In the genomic region with DNA sequence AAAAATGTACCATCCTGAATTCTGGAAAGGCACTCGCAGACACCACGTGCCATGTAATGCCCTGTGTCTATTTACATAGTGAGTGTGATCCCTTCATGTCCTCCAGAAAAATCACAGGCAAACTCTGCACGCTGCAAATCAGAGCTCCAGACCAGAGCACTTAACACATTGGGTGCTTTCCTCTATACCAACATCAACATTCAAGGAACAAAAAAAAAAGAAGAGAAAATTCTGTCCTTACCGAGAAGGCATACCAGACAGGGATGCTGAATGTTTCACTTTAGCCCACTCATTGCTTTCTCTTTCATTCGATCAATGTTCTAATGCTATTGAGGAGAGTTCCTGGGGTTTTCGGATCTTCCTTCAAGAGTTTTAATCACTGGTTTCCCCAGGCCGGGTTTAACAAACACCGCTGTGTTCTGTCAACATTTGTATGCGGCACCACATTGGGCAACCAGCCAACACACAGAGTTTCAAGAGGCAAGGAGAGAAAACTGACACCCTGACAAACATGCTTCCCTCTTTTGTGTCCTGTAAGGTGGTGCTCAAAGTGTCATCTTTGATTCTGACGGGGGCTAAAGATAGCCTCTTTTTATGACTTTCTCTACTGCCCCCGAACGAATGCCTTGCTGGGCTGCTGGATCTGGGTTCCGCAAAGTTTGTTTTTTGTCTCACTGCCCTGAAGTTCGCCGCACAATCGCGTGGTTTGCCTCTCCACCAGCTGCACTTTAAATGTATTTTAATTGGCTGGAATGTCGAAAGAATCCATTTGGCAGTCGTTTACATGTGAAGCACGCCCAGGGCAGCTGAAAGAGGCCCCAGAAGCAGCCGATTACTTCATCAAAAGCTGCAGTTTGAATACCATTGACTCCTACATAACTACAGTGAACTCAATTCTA, we compare ENCODE assay signal across 10 cellular contexts.
DNase-seq lines count a peak whose midpoint lies in the region; ATAC-seq, FAIRE-seq and TF ChIP-seq lines count a peak whose summit lies in the region.
"Had no signal": no experiment of that assay in that cellular context is flagged by ENCODE, and none has a peak within 500 bp of the region (broad histone marks: within the 10 kb centered on the region; RNA-seq: fewer than 3 reads in every experiment).

No MANE protein-coding gene starts in this region.

- no peak for ATAC-seq in HG03025 (IDR thresholded peaks at IDR 0.05; ENCODE audit: low FRiP score, unreplicated experiment)

- H3K27ac Mint-ChIP-seq in astrocyte (ENCODE audit: unreplicated experiment), result peak overlapping the region; percentile 98
- H3K27ac Mint-ChIP-seq: B cell; T-helper 1 cell treated with Interleukin-12 subunit alpha and Interleukin-12 subunit beta and Interleukin-4 antibody, amounts not matched to agents 30 μg/mL and 1 μg/mL, for 36 hours had no signal

- H3K9ac ChIP-seq in astrocyte (ENCODE audit: low read length), result peak overlapping the region; percentile 81

- H3K36me3 ChIP-seq in astrocyte (ENCODE audit: insufficient read depth, low read length) (no peaks in the 10 kb centered on the region), sigmoid colon (no peaks in the 10 kb centered on the region)

- H4K20me1 ChIP-seq in astrocyte (ENCODE audit: insufficient read depth, low read length), result no peaks in the 10 kb centered on the region

- peak; percentile 76 for FAIRE-seq in astrocyte (lab: Jason Lieb, UNC)
- no peak for FAIRE-seq in D721Med (lab: Jason Lieb, UNC)

- no peak for TF ChIP-seq EP300 in sigmoid colon (IDR thresholded peaks at IDR 0.05)

- WGBS in sigmoid colon, 2 donors, result 2 to 11% methylated on average over 21 of the region's 21 CpGs

- TF ChIP-seq CTCF in astrocyte (IDR thresholded peaks at IDR 0.05; ENCODE audit: insufficient read depth, low read depth, low read length) (no peak), sigmoid colon (IDR thresholded peaks at IDR 0.05) (no peak), D721Med (IDR thresholded peaks at IDR 0.05; ENCODE audit: insufficient read depth, missing control alignments) (no peak)

- no peaks in the 10 kb centered on the region for H3K9me3 Mint-ChIP-seq in astrocyte (ENCODE audit: unreplicated experiment)

- H3K4me1 ChIP-seq in astrocyte (ENCODE audit: insufficient read depth, low read length) (peaks cover 42% of the 10 kb centered on the region), sigmoid colon (peaks cover 0 to 26% (median 21%) of the 10 kb centered on the region in 4 donors)

- no peaks in the 10 kb centered on the region for H3K36me3 Mint-ChIP-seq in astrocyte (ENCODE audit: low read depth, unreplicated experiment)

- H3K4me1 Mint-ChIP-seq in astrocyte (ENCODE audit: low read depth, unreplicated experiment), result peaks cover 32% of the 10 kb centered on the region
- H3K4me1 Mint-ChIP-seq: B cell had no signal

- H3K27ac ChIP-seq in astrocyte (ENCODE audit: low read depth, low read length) (peak overlapping the region; percentile 80), sigmoid colon (peak overlapping the region in 2 of 4 donors; percentile 38 to 50)

- H3K4me3 Mint-ChIP-seq in astrocyte (ENCODE audit: unreplicated experiment), result peak overlapping the region; percentile 80
- H3K4me3 Mint-ChIP-seq: B cell; T-helper 1 cell treated with Interleukin-12 subunit alpha and Interleukin-12 subunit beta and Interleukin-4 antibody, amounts not matched to agents 30 μg/mL and 1 μg/mL, for 36 hours had no signal

- peak overlapping the region; percentile 89 for H3K4me2 ChIP-seq in astrocyte (ENCODE audit: low read length)

- DNase-seq in NCI-H1436 (lab: John Stamatoyannopoulos, UW) (peak; percentile 6), NCI-H1436 treated with DMSO at 0.1 percent for 48 hours (lab: John Stamatoyannopoulos, UW) (no peak), astrocyte (ENCODE audit: low read depth) (peak; percentile 87), sigmoid colon (peak; percentile 65), D721Med (ENCODE audit: insufficient read length, low spot score) (no peak), germinal center (ENCODE audit: low spot score) (no peak)

- no peaks in the 10 kb centered on the region for H3K79me2 ChIP-seq in astrocyte (ENCODE audit: insufficient read depth, low read length)

- H3K27me3 ChIP-seq in astrocyte (ENCODE audit: insufficient read depth, low read length) (no peaks in the 10 kb centered on the region), sigmoid colon (no peaks in the 10 kb centered on the region)

- H3K27me3 Mint-ChIP-seq in astrocyte (ENCODE audit: low read depth, unreplicated experiment), result no peaks in the 10 kb centered on the region

- H3K9me3 ChIP-seq in astrocyte (ENCODE audit: insufficient read depth, low read depth, low read length) (no peaks in the 10 kb centered on the region), iPS-18c (ENCODE audit: control insufficient read depth, insufficient read depth, low read length) (no peaks in the 10 kb centered on the region), sigmoid colon (no peaks in the 10 kb centered on the region)

- peak overlapping the region; percentile 63 for H3K4me3 ChIP-seq in astrocyte (ENCODE audit: insufficient read depth, low read depth, low read length)
- peak overlapping the region; percentile 34 for H3K4me3 ChIP-seq in iPS-18c (ENCODE audit: insufficient read depth, low read depth, low read length)
- H3K4me3 ChIP-seq in sigmoid colon, result peak overlapping the region in 3 of 4 donors; percentile 23 to 34 (median 33)

- no peak for TF ChIP-seq POLR2A in sigmoid colon (IDR thresholded peaks at IDR 0.05)

- intact Hi-C loops in sigmoid colon (cut with DNase I), result loop anchor here (10.0 kb wide), 1 partner anchor 90 kb away; no protein-coding TSS in a partner anchor

- H2AFZ ChIP-seq in astrocyte (ENCODE audit: low read depth, low read length), result peak overlapping the region; percentile 61

Comparison
In these comparisons a context has a peak if more than half of its experiments do, and no peak if none do; other contexts are left out.
1. DNase-seq: peak in NCI-H1436 (single experiment), astrocyte (single experiment) and sigmoid colon (single experiment); none in NCI-H1436 treated with DMSO at 0.1 percent for 48 hours (single experiment), D721Med (single experiment) and germinal center (single experiment).
2. Peak in every context shown above with its lines, with median percentiles within 50 percentile points of each other: H3K4me3 ChIP-seq.